In the genomic region with DNA sequence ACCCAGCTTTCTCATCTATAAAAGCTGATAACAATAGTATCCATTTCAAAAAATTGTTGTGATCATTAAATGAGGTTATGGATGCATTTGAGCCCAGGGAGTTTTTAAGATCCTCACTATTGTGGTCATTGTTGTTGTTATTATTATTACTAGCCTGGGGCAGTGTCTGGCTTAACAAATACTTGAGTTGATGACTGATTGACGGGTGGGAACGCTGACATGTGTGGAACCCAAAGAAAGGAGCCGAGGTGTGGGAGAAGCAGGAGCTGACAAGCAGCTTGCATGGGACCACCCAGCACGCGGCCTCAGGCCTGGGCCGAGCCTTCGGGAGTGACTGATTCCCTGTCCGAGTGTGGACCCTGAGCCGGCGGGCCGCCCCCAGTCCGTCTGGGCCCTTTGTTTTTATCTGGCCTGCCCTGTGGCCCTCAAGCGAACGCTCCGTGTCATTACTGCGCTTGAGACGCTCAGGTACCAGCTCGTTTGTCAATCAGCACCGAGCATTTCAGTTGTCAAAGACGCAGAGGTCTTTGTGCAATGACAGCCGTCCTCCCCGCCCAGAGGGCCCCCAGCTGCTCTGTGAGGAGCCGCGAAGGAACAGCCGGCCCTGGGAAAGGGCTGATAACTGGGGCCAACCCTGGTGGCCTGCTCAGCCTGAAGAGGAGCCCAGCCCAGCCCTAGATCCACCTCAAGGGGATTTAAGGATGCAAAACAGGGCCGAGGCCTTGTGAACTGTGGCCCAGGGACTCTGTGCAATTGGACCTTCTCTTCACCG, we compare ENCODE assay signal across 18 cellular contexts.
"Had no signal": no experiment of that assay in that cellular context is flagged by ENCODE, and none has a peak within 500 bp of the region (broad histone marks: within the 10 kb centered on the region; RNA-seq: fewer than 3 reads in every experiment).

No MANE protein-coding gene starts in this region.

- H3K4me1 Mint-ChIP-seq: memory B cell had no signal

- H3K36me3 Mint-ChIP-seq: memory B cell had no signal

- H3K4me3 ChIP-seq: esophagus squamous epithelium, gastroesophageal sphincter, left ventricle myocardium inferior, lower lobe of right lung, smooth muscle cell had no signal

- H3K4me3 Mint-ChIP-seq: memory B cell, nephron progenitor cell had no signal

- H3K4me1 ChIP-seq: esophagus squamous epithelium, gastroesophageal sphincter, left ventricle myocardium inferior, lower lobe of right lung had no signal

- ATAC-seq: gastroesophageal sphincter, lower lobe of right lung, right cardiac atrium had no signal

- H3K27me3 ChIP-seq: gastroesophageal sphincter had no signal

- H3K27ac ChIP-seq: epithelial cell of prostate, esophagus squamous epithelium, gastroesophageal sphincter, left ventricle myocardium inferior, lower lobe of right lung had no signal

- H3K27ac Mint-ChIP-seq: memory B cell, nephron progenitor cell had no signal

- H3K36me3 ChIP-seq: esophagus squamous epithelium, gastroesophageal sphincter, left ventricle myocardium inferior, lower lobe of right lung had no signal

- H3K4me2 ChIP-seq: smooth muscle cell had no signal

- DNase-seq: cortex of kidney; effector memory CD4-positive, alpha-beta T cell; esophagus squamous epithelium; foreskin fibroblast; glutamatergic neuron; islet precursor cell; left ventricle myocardium inferior; lower lobe of right lung; midbrain; nephron progenitor cell; right cardiac atrium; stimulated activated CD4-positive, alpha-beta T cell treated with anti-CD3 and anti-CD28 coated beads, Interleukin-2, amount 100 ng/mL, for 48 hours; stimulated activated naive CD4-positive, alpha-beta T cell treated with Interleukin-2 at 50 U/mL for 16 hours; trophoblast cell had no signal
